Comparison of ENCODE assay signal across 10 cellular contexts in genomic region chr18:596288-596881, GRCh38. TPM values are rescaled to one million over a fixed set of nuclear protein-coding genes. Genes with fewer than 3 reads are reported as not detected.
DNase-seq lines count a peak whose midpoint lies in the region; ATAC-seq, FAIRE-seq and TF ChIP-seq lines count a peak whose summit lies in the region.
"Had no signal": no experiment of that assay in that cellular context is flagged by ENCODE, and none has a peak within 500 bp of the region (broad histone marks: within the 10 kb centered on the region; RNA-seq: fewer than 3 reads in every experiment).

No MANE protein-coding gene starts in this region.

- FAIRE-seq in HepG2 (lab: Jason Lieb, UNC): no peak

- CTCF ChIA-PET in HepG2 (lab: Yijun Ruan, JAX; ENCODE audit: low intra/inter-chr PET ratio, low total read pairs): interaction anchor here (1.5 kb wide), 1 partner anchor 20 kb away, joined by 8 read pairs; no protein-coding TSS in a partner anchor

- no peaks in the 10 kb centered on the region for H4K20me1 ChIP-seq in HepG2 (ENCODE audit: insufficient read depth, low read length)

- intact Hi-C loops in HepG2 (cut with micrococcal nuclease; ENCODE audit: unreplicated experiment): loop anchor here (2.0 kb wide), 1 partner anchor 62 kb away; no protein-coding TSS in a partner anchor

- peak overlapping the region; percentile 51 for H3K9ac ChIP-seq in HepG2 (ENCODE audit: insufficient read depth, low read depth, low read length)

- WGBS in HepG2 (ENCODE audit: low lambda C conversion rate): 2% methylated on average over 13 of the region's 24 CpGs

- H3K79me2 ChIP-seq in HepG2 (ENCODE audit: insufficient read depth, low read length): no peaks in the 10 kb centered on the region

- H3K4me2 ChIP-seq in HepG2 (ENCODE audit: low read depth, low read length): peak overlapping the region; percentile 89

- H3K27ac ChIP-seq in HepG2 (ENCODE audit: extremely low read length, insufficient read depth, low read length): peak overlapping the region; percentile 49

- H3K27me3 ChIP-seq in HepG2 (ENCODE audit: control insufficient read depth in 1 of 2, insufficient read depth in 2 of 2, low read length in 2 of 2): 0 out of 5 replicates have a peak, but pooled peaks cover 0 to 3% of the 10 kb centered on the region in 2 experiments

- no peak for TF ChIP-seq CTCF in HepG2 (CRISPR knock-in tag; IDR thresholded peaks at IDR 0.05)

- in situ Hi-C loops in HepG2 (cut with HindIII; ENCODE audit: extremely low pct_ligation_motif_present, low pct_unique_long_range_greater_than_20kb): no loop called here

- DNase-seq in NCI-H510A (lab: John Stamatoyannopoulos, UW) (peak; percentile 59), NCI-H510A treated with DMSO at 0.1 percent for 48 hours (lab: John Stamatoyannopoulos, UW) (no peak), NAMALWA (ENCODE audit: low spot score) (peak; percentile 28), HepG2 (ENCODE audit: low spot score) (peak; percentile 43), AG08396 (ENCODE audit: low spot score) (no peak)
- DNase-seq in activated gamma-delta T cell treated with anti-CD3 and anti-CD28 coated beads, Interleukin-2, amount 50 U/mL, for 16 hours (ENCODE audit: low read depth): peak; percentile 22

- H3K36me3 ChIP-seq in HepG2 (replicated peaks in 1 of 2; ENCODE audit: control insufficient read depth in 1 of 2, insufficient read depth in 2 of 2, low read length in 2 of 2): no peaks in the 10 kb centered on the region

- peak overlapping the region; percentile 39 to 64 (median 61); a peak in 5 of 6 replicates for H3K4me3 ChIP-seq in HepG2 (replicated peaks in 1 of 3; ENCODE audit: insufficient read depth in 1 of 3, low read depth in 2 of 3, low read length in 3 of 3)

- peak in 1 of 2 experiments; percentile 58; a peak in 2 of 4 replicates for TF ChIP-seq POLR2A in HepG2 (IDR thresholded peaks at IDR 0.05; ENCODE audit: insufficient read depth in 1 of 2, low read depth in 2 of 2, low read length in 2 of 2)

- TF ChIP-seq RAD21 in HepG2 (CRISPR knock-in tag; IDR thresholded peaks at IDR 0.05): no peak

- BruUV-seq in HepG2 (replicated peaks; lab: Mats Ljungman, UMichigan): no TSS peak

- no peak for TF ChIP-seq EP300 in HepG2 (IDR thresholded peaks at IDR 0.05; ENCODE audit: low read depth in 2 of 2, low read length in 2 of 2)
- TF ChIP-seq EP300 in HepG2 (CRISPR knock-in tag; IDR thresholded peaks at IDR 0.05; ENCODE audit: borderline replicate concordance): no peak

- ATAC-seq in GM21528 (IDR thresholded peaks at IDR 0.05; ENCODE audit: low FRiP score, unreplicated experiment) (peak; percentile 59), HepG2 (peak; percentile 89), GM21447 (IDR thresholded peaks at IDR 0.05; ENCODE audit: unreplicated experiment) (no peak)

- POLR2A ChIA-PET in HepG2 (lab: Yijun Ruan, JAX): interaction anchor here (1.6 kb wide), 1 partner anchor 19 kb away, joined by 4 read pairs; no protein-coding TSS in a partner anchor

- peaks cover 16% of the 10 kb centered on the region for H3K4me1 ChIP-seq in HepG2 (ENCODE audit: insufficient read depth, low read length)

- no peaks in the 10 kb centered on the region for H3K9me3 ChIP-seq in HepG2 (ENCODE audit: low read length)

- peak overlapping the region; percentile 44 for H2AFZ ChIP-seq in HepG2 (ENCODE audit: low read length)

TF ChIP-seq in HepG2, 621 proteins besides CTCF, POLR2A, EP300 and RAD21 (continues in another document):
- TF ChIP-seq THAP8 (CRISPR knock-in tag; IDR thresholded peaks at IDR 0.05; ENCODE audit: borderline replicate concordance) (no peak), MZF1 (CRISPR knock-in tag; IDR thresholded peaks at IDR 0.05; ENCODE audit: borderline replicate concordance) (no peak), ZNF616 (CRISPR knock-in tag; IDR thresholded peaks at IDR 0.05; ENCODE audit: low read depth) (no peak), ZNF234 (CRISPR knock-in tag; conservative IDR thresholded peaks at IDR 0.05) (no peak), MATR3 (CRISPR knock-in tag; IDR thresholded peaks at IDR 0.05) (no peak), SP2 (CRISPR knock-in tag; IDR thresholded peaks at IDR 0.05) (no peak), POLR2AphosphoS5 (IDR thresholded peaks at IDR 0.05; ENCODE audit: low read depth, low read length) (peak; percentile 76), ZNF782 (CRISPR knock-in tag; IDR thresholded peaks at IDR 0.05; ENCODE audit: borderline replicate concordance) (no peak), FOXK1 (CRISPR knock-in tag; IDR thresholded peaks at IDR 0.05; ENCODE audit: borderline replicate concordance, low read depth) (no peak), FOXC1 (CRISPR knock-in tag; IDR thresholded peaks at IDR 0.05; ENCODE audit: borderline replicate concordance) (no peak)
- TF ChIP-seq, protein P1, sequence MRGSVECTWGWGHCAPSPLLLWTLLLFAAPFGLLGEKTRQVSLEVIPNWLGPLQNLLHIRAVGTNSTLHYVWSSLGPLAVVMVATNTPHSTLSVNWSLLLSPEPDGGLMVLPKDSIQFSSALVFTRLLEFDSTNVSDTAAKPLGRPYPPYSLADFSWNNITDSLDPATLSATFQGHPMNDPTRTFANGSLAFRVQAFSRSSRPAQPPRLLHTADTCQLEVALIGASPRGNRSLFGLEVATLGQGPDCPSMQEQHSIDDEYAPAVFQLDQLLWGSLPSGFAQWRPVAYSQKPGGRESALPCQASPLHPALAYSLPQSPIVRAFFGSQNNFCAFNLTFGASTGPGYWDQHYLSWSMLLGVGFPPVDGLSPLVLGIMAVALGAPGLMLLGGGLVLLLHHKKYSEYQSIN (CRISPR knock-in tag; IDR thresholded peaks at IDR 0.05; ENCODE audit: borderline replicate concordance): no peak

RNA-seq across cellular contexts. Expression of gene CLUL1, which starts 0.4 kb away (rescaled TPM):
- total RNA-seq in HepG2 (2016; rRNA removed; fragmentation: Illumina TruSeq; extraction: Trizol): not detected in 2 replicates
- total RNA-seq in HepG2 (2016; cell fraction: cytosol; rRNA removed; fragmentation: Illumina TruSeq; extraction: Trizol; ENCODE audit: low read depth): not detected in 2 replicates
- total RNA-seq in HepG2 (2016; cell fraction: insoluble cytoplasmic fraction; rRNA removed; fragmentation: Illumina TruSeq; extraction: Trizol): 0.06 TPM in 1 of 2 replicates, not detected in the other
- total RNA-seq in HepG2 (2016; cell fraction: membrane; rRNA removed; fragmentation: Illumina TruSeq; extraction: Trizol): 0.46 TPM in 1 of 2 replicates, not detected in the other
- not detected in 2 replicates for total RNA-seq in HepG2 (2016; cell fraction: nucleus; rRNA removed; fragmentation: Illumina TruSeq; extraction: Trizol)
- polyA plus RNA-seq in HepG2 (2011; rRNA removed): 0.04 and 0.05 TPM in 2 replicates
- polyA plus RNA-seq in HepG2 (2011; cell fraction: cytosol; rRNA removed): 0.09 and 0.13 TPM in 2 replicates
- polyA plus RNA-seq in HepG2 (2011; cell fraction: nucleus; rRNA removed): not detected in 2 replicates
- 0.13 and 0.16 TPM in 2 replicates for polyA plus RNA-seq in HepG2 (2012)
- polyA plus RNA-seq in HepG2 (2016; cell fraction: cytosol; fragmentation: Illumina TruSeq; extraction: Trizol; ENCODE audit: low read depth): 0.08 and 0.17 TPM in 2 replicates
- polyA plus RNA-seq in HepG2 (2016; cell fraction: insoluble cytoplasmic fraction; fragmentation: Illumina TruSeq; extraction: Trizol; ENCODE audit: low read depth): not detected in 2 replicates
- polyA plus RNA-seq in HepG2 (2016; cell fraction: membrane; fragmentation: Illumina TruSeq; extraction: Trizol; ENCODE audit: low read depth): not detected in 2 replicates
- polyA plus RNA-seq in HepG2 (2016; cell fraction: nucleus; fragmentation: Illumina TruSeq; extraction: Trizol; ENCODE audit: insufficient read depth, low read depth): not detected in 2 replicates
- polyA minus RNA-seq in HepG2 (2011; rRNA and poly(A)+ RNA removed; ENCODE audit: low replicate concordance): not detected in 2 replicates
- polyA minus RNA-seq in HepG2 (2011; cell fraction: cytosol; rRNA and poly(A)+ RNA removed): not detected in 2 replicates
- polyA minus RNA-seq in HepG2 (2011; cell fraction: nucleus; rRNA and poly(A)+ RNA removed): 0.64 TPM in 1 of 2 replicates, not detected in the other
- total RNA-seq: lung microvascular endothelial cell had no signal
- polyA plus RNA-seq: AG04450 had no signal

RNA-seq across cellular contexts. Expression of gene CETN1, which starts 16.2 kb away (rescaled TPM):
- not detected in 2 replicates for total RNA-seq in HepG2 (2016; rRNA removed; fragmentation: Illumina TruSeq; extraction: Trizol)
- not detected in 2 replicates for total RNA-seq in HepG2 (2016; cell fraction: cytosol; rRNA removed; fragmentation: Illumina TruSeq; extraction: Trizol; ENCODE audit: low read depth)
- total RNA-seq in HepG2 (2016; cell fraction: insoluble cytoplasmic fraction; rRNA removed; fragmentation: Illumina TruSeq; extraction: Trizol): not detected in 2 replicates
- total RNA-seq in HepG2 (2016; cell fraction: membrane; rRNA removed; fragmentation: Illumina TruSeq; extraction: Trizol): not detected in 2 replicates
- total RNA-seq in HepG2 (2016; cell fraction: nucleus; rRNA removed; fragmentation: Illumina TruSeq; extraction: Trizol): not detected in 2 replicates
- not detected in 2 replicates for polyA plus RNA-seq in HepG2 (2011; rRNA removed)
- polyA plus RNA-seq in HepG2 (2011; cell fraction: cytosol; rRNA removed): not detected in 2 replicates
- polyA plus RNA-seq in HepG2 (2011; cell fraction: nucleus; rRNA removed): not detected in 2 replicates
- not detected in 2 replicates for polyA plus RNA-seq in HepG2 (2012)
- not detected in 2 replicates for polyA plus RNA-seq in HepG2 (2016; cell fraction: cytosol; fragmentation: Illumina TruSeq; extraction: Trizol; ENCODE audit: low read depth)
- polyA plus RNA-seq in HepG2 (2016; cell fraction: insoluble cytoplasmic fraction; fragmentation: Illumina TruSeq; extraction: Trizol; ENCODE audit: low read depth): not detected in 2 replicates
- polyA plus RNA-seq in HepG2 (2016; cell fraction: membrane; fragmentation: Illumina TruSeq; extraction: Trizol; ENCODE audit: low read depth): not detected in 2 replicates
- not detected in 2 replicates for polyA plus RNA-seq in HepG2 (2016; cell fraction: nucleus; fragmentation: Illumina TruSeq; extraction: Trizol; ENCODE audit: insufficient read depth, low read depth)
- not detected in 2 replicates for polyA minus RNA-seq in HepG2 (2011; rRNA and poly(A)+ RNA removed; ENCODE audit: low replicate concordance)
- polyA minus RNA-seq in HepG2 (2011; cell fraction: cytosol; rRNA and poly(A)+ RNA removed): not detected in 2 replicates
- not detected in 2 replicates for polyA minus RNA-seq in HepG2 (2011; cell fraction: nucleus; rRNA and poly(A)+ RNA removed)
- total RNA-seq: lung microvascular endothelial cell had no signal
- polyA plus RNA-seq: AG04450 had no signal

Comparison
In these comparisons a context has a peak if more than half of its experiments do, and no peak if none do; other contexts are left out.
1. DNase-seq: peak in NCI-H510A (single experiment), NAMALWA (single experiment), activated gamma-delta T cell treated with anti-CD3 and anti-CD28 coated beads, Interleukin-2, amount 50 U/mL, for 16 hours (single experiment) and HepG2 (single experiment); none in NCI-H510A treated with DMSO at 0.1 percent for 48 hours (single experiment) and AG08396 (single experiment).